Comparison of ENCODE assay signal across 22 cellular contexts in genomic region chr15:68224108-68224507, GRCh38. TPM values are rescaled to one million over a fixed set of nuclear protein-coding genes. Genes with fewer than 3 reads are reported as not detected.
DNase-seq lines count a peak whose midpoint lies in the region; ATAC-seq, FAIRE-seq and TF ChIP-seq lines count a peak whose summit lies in the region.
"Had no signal": no experiment of that assay in that cellular context is flagged by ENCODE, and none has a peak within 500 bp of the region (broad histone marks: within the 10 kb centered on the region; RNA-seq: fewer than 3 reads in every experiment).

No MANE protein-coding gene starts in this region.

- no peaks in the 10 kb centered on the region; the same call in 1 of the 2 replicates for H4K20me1 ChIP-seq in GM12878 (ENCODE audit: control insufficient read depth, insufficient read depth)

- no peaks in the 10 kb centered on the region for H3K27me3 Mint-ChIP-seq in activated naive CD8-positive, alpha-beta T cell treated with anti-CD3 and anti-CD28 coated beads, Interleukin-2, amount 10 ng/mL, durations not matched to agents 7 days and 5 days
- no peaks in the 10 kb centered on the region for H3K27me3 Mint-ChIP-seq in activated naive CD8-positive, alpha-beta T cell treated with anti-CD3 and anti-CD28 coated beads, Interleukin-2, amount 50 U/mL, for 24 hours
- H3K27me3 Mint-ChIP-seq in type B pancreatic cell: no peaks in the 10 kb centered on the region
- H3K27me3 Mint-ChIP-seq in activated T-helper 1 cell treated with anti-CD3 and anti-CD28 coated beads, Interleukin-12 subunit alpha, Interleukin-12 subunit beta, Interleukin-2, Interleukin-4 antibody, amounts not matched to agents 30 ng/mL and 10 ng/mL and 1 ng/mL, durations not matched to agents 14 hours and 24 hours and 36 hours (ENCODE audit: insufficient read depth): no peaks in the 10 kb centered on the region
- H3K27me3 Mint-ChIP-seq: CD8-positive, alpha-beta memory T cell had no signal

- no TSS peak for BruUV-seq in GM12878 (replicated peaks; lab: Mats Ljungman, UMichigan)

- no peaks in the 10 kb centered on the region for H3K27me3 ChIP-seq in GM12878 (replicated peaks in 1 of 2; ENCODE audit: control insufficient read depth in 2 of 2, insufficient read depth in 2 of 2, low read length in 1 of 2)
- no peaks in the 10 kb centered on the region for H3K27me3 ChIP-seq in right lobe of liver
- no peaks in the 10 kb centered on the region for H3K27me3 ChIP-seq in tibial nerve
- H3K27me3 ChIP-seq: SJCRH30 had no signal

- TF ChIP-seq EP300 in GM12878 (IDR thresholded peaks at IDR 0.05; ENCODE audit: borderline replicate concordance in 1 of 2, control insufficient read depth in 1 of 2, low read depth in 2 of 2, low read length in 2 of 2) (no peak), tibial nerve (IDR thresholded peaks at IDR 0.05) (no peak)

- WGBS in GM12878 (ENCODE audit: insufficient coverage, insufficient replicate concordance, low lambda C conversion rate, missing lambda C conversion rate): 68% methylated on average over 3 of the region's 3 CpGs
- WGBS in right lobe of liver (ENCODE audit: insufficient coverage, low coverage, low lambda C conversion rate, missing lambda C conversion rate): 37% methylated on average over 3 of the region's 3 CpGs
- 94 to 96% methylated on average over 3 of the region's 3 CpGs for WGBS in tibial nerve, 2 donors

- no peak for ATAC-seq in activated naive CD8-positive, alpha-beta T cell treated with anti-CD3 and anti-CD28 coated beads, Interleukin-2, amount 10 ng/mL, durations not matched to agents 7 days and 5 days (ENCODE audit: low read depth)
- ATAC-seq in activated naive CD8-positive, alpha-beta T cell treated with anti-CD3 and anti-CD28 coated beads, Interleukin-2, amount 50 U/mL, for 24 hours: no peak
- no peak for ATAC-seq in GM12878
- peak; percentile 51 to 77 (median 66) for ATAC-seq in right lobe of liver
- ATAC-seq: HCT116, K562 had no signal

- intact Hi-C loops in GM12878 (cut with micrococcal nuclease; ENCODE audit: unreplicated experiment): no loop called here
- intact Hi-C loops in right lobe of liver (cut with DNase I): no loop called here
- intact Hi-C loops in activated T-helper 1 cell treated with anti-CD3 and anti-CD28 coated beads, Interleukin-12 subunit alpha, Interleukin-12 subunit beta, Interleukin-2, Interleukin-4 antibody, amounts not matched to agents 30 ng/mL and 10 ng/mL and 1 ng/mL, durations not matched to agents 14 hours and 24 hours and 36 hours (cut with micrococcal nuclease): no loop called here

- no peak for TF ChIP-seq POLR2A in GM12878 (IDR thresholded peaks at IDR 0.05; ENCODE audit: low read depth, low read length)
- TF ChIP-seq POLR2A in right lobe of liver (IDR thresholded peaks at IDR 0.05): no peak
- no peak for TF ChIP-seq POLR2A in tibial nerve (IDR thresholded peaks at IDR 0.05)

- POLR2A ChIA-PET in activated naive CD8-positive, alpha-beta T cell treated with anti-CD3 and anti-CD28 coated beads, Interleukin-2, amount 10 ng/mL, durations not matched to agents 7 days and 5 days (lab: Charles Lee): interaction anchor here (0.7 to 2.4 kb wide), 5 partner anchors 14 to 139 kb away, joined by 3 to 5 read pairs (median 3); partner anchors contain the start of gene FEM1B
- POLR2A ChIA-PET in GM12878 (lab: Charles Lee): interaction anchor here (0.6 to 1.1 kb wide), 5 partner anchors 13 to 305 kb away, joined by 5 to 8 read pairs (median 5); partner anchors contain the start of gene PIAS1

- FAIRE-seq in GM12878 (lab: Jason Lieb, UNC): no peak
- FAIRE-seq: K562, RCC 7860 had no signal

- peaks cover 38% of the 10 kb centered on the region for H3K4me1 Mint-ChIP-seq in activated naive CD8-positive, alpha-beta T cell treated with anti-CD3 and anti-CD28 coated beads, Interleukin-2, amount 10 ng/mL, durations not matched to agents 7 days and 5 days
- peaks cover 39% of the 10 kb centered on the region for H3K4me1 Mint-ChIP-seq in activated naive CD8-positive, alpha-beta T cell treated with anti-CD3 and anti-CD28 coated beads, Interleukin-2, amount 50 U/mL, for 24 hours
- peaks cover 17% of the 10 kb centered on the region for H3K4me1 Mint-ChIP-seq in type B pancreatic cell (ENCODE audit: unreplicated experiment)
- H3K4me1 Mint-ChIP-seq in activated T-helper 1 cell treated with anti-CD3 and anti-CD28 coated beads, Interleukin-12 subunit alpha, Interleukin-12 subunit beta, Interleukin-2, Interleukin-4 antibody, amounts not matched to agents 30 ng/mL and 10 ng/mL and 1 ng/mL, durations not matched to agents 14 hours and 24 hours and 36 hours (ENCODE audit: low read depth): peaks cover 34% of the 10 kb centered on the region

- CTCF ChIA-PET in GM12878 (lab: Yijun Ruan, JAX): interaction anchor here (0.7 to 1.1 kb wide), 3 partner anchors 29 to 319 kb away, joined by 3 read pairs; no protein-coding TSS in a partner anchor

- peak overlapping the region; percentile 34 for H3K27ac Mint-ChIP-seq in activated naive CD8-positive, alpha-beta T cell treated with anti-CD3 and anti-CD28 coated beads, Interleukin-2, amount 10 ng/mL, durations not matched to agents 7 days and 5 days
- H3K27ac Mint-ChIP-seq in activated naive CD8-positive, alpha-beta T cell treated with anti-CD3 and anti-CD28 coated beads, Interleukin-2, amount 50 U/mL, for 24 hours: no peak overlapping the region
- no peak overlapping the region for H3K27ac Mint-ChIP-seq in type B pancreatic cell
- no peak overlapping the region for H3K27ac Mint-ChIP-seq in activated T-helper 1 cell treated with anti-CD3 and anti-CD28 coated beads, Interleukin-12 subunit alpha, Interleukin-12 subunit beta, Interleukin-2, Interleukin-4 antibody, amounts not matched to agents 30 ng/mL and 10 ng/mL and 1 ng/mL, durations not matched to agents 14 hours and 24 hours and 36 hours

- peaks cover 34% of the 10 kb centered on the region for H3K4me1 ChIP-seq in GM12878 (ENCODE audit: control insufficient read depth, insufficient read depth, low read length)
- H3K4me1 ChIP-seq in right lobe of liver: peaks cover 0 to 27% (median 5%) of the 10 kb centered on the region in 4 donors
- H3K4me1 ChIP-seq in tibial nerve: peaks cover 0 to 19% (median 10%) of the 10 kb centered on the region in 4 donors
- H3K4me1 ChIP-seq: SJCRH30 had no signal

- H3K4me3 ChIP-seq in GM12878: no peak overlapping the region
- no peak overlapping the region for H3K4me3 ChIP-seq in right lobe of liver
- no peak overlapping the region for H3K4me3 ChIP-seq in tibial nerve
- H3K4me3 ChIP-seq: K562, SJCRH30 had no signal

- peak overlapping the region; percentile 61 for H3K4me2 ChIP-seq in GM12878 (ENCODE audit: control insufficient read depth, insufficient read depth)

- H3K36me3 ChIP-seq in GM12878 (ENCODE audit: control insufficient read depth in 2 of 2, insufficient read depth in 2 of 2, low read length in 1 of 2) (peaks cover 3 to 4% of the 10 kb centered on the region in 2 experiments; a peak in 3 of 4 replicates), right lobe of liver (no peaks in the 10 kb centered on the region), tibial nerve (no peaks in the 10 kb centered on the region)

- H3K9me3 ChIP-seq in GM12878 (replicated peaks; ENCODE audit: control insufficient read depth, insufficient read depth, low read length): no peaks in the 10 kb centered on the region
- no peaks in the 10 kb centered on the region for H3K9me3 ChIP-seq in right lobe of liver
- H3K9me3 ChIP-seq in tibial nerve: no peaks in the 10 kb centered on the region
- H3K9me3 ChIP-seq: SJCRH30 had no signal

- RAD21 ChIA-PET in GM12878 (lab: Charles Lee; ENCODE audit: unreplicated experiment): interaction anchor here (0.6 kb wide), 1 partner anchor 496 kb away, joined by 3 read pairs; no protein-coding TSS in a partner anchor

- no peak for TF ChIP-seq CTCF in GM12878 (IDR thresholded peaks at IDR 0.05 in 2 of 3, conservative IDR thresholded peaks at IDR 0.05 in 1 of 3; ENCODE audit: control insufficient read depth in 2 of 3, extremely low read depth in 1 of 3, insufficient read depth in 1 of 3, low read depth in 3 of 3, low read length in 3 of 3)
- TF ChIP-seq CTCF in right lobe of liver (IDR thresholded peaks at IDR 0.05): no peak
- no peak for TF ChIP-seq CTCF in type B pancreatic cell (conservative IDR thresholded peaks at IDR 0.05)
- no peak for TF ChIP-seq CTCF in tibial nerve (IDR thresholded peaks at IDR 0.05)

- in situ Hi-C loops in GM12878 (cut with MboI): no loop called here

- no peak overlapping the region for H3K9ac ChIP-seq in GM12878 (ENCODE audit: control insufficient read depth, insufficient read depth, low read length)

- DNase-seq in activated naive CD8-positive, alpha-beta T cell treated with anti-CD3 and anti-CD28 coated beads, Interleukin-2, amount 10 ng/mL, durations not matched to agents 7 days and 5 days: no peak
- DNase-seq in activated naive CD8-positive, alpha-beta T cell treated with anti-CD3 and anti-CD28 coated beads, Interleukin-2, amount 50 U/mL, for 24 hours: no peak
- DNase-seq in GM12878 (ENCODE audit: low read depth, low spot score) (no peak), right lobe of liver (peak in 1 of 3 donors; percentile 73), type B pancreatic cell (ENCODE audit: extremely low spot score, unreplicated experiment) (peak; percentile 4), tibial nerve (ENCODE audit: low spot score in 2 of 2) (no peak), NAMALWA (ENCODE audit: low spot score) (no peak)
- no peak for DNase-seq in activated T-helper 1 cell treated with anti-CD3 and anti-CD28 coated beads, Interleukin-12 subunit alpha, Interleukin-12 subunit beta, Interleukin-2, Interleukin-4 antibody, amounts not matched to agents 30 ng/mL and 10 ng/mL and 1 ng/mL, durations not matched to agents 14 hours and 24 hours and 36 hours (ENCODE audit: low spot score)
- DNase-seq: 8988T; Calu3; CD8-positive, alpha-beta memory T cell; DMS153; GOT3; NCI-H1105; NCI-H146; NCI-H2029 treated with DMSO at 0.1 percent for 48 hours; OCI-M1; SJCRH30 had no signal

- peak overlapping the region; percentile 36 for H3K4me3 Mint-ChIP-seq in activated naive CD8-positive, alpha-beta T cell treated with anti-CD3 and anti-CD28 coated beads, Interleukin-2, amount 10 ng/mL, durations not matched to agents 7 days and 5 days
- no peak overlapping the region for H3K4me3 Mint-ChIP-seq in activated naive CD8-positive, alpha-beta T cell treated with anti-CD3 and anti-CD28 coated beads, Interleukin-2, amount 50 U/mL, for 24 hours
- H3K4me3 Mint-ChIP-seq in type B pancreatic cell: no peak overlapping the region
- H3K4me3 Mint-ChIP-seq in activated T-helper 1 cell treated with anti-CD3 and anti-CD28 coated beads, Interleukin-12 subunit alpha, Interleukin-12 subunit beta, Interleukin-2, Interleukin-4 antibody, amounts not matched to agents 30 ng/mL and 10 ng/mL and 1 ng/mL, durations not matched to agents 14 hours and 24 hours and 36 hours: no peak overlapping the region

- peaks cover 11% of the 10 kb centered on the region for H3K36me3 Mint-ChIP-seq in activated naive CD8-positive, alpha-beta T cell treated with anti-CD3 and anti-CD28 coated beads, Interleukin-2, amount 10 ng/mL, durations not matched to agents 7 days and 5 days
- peaks cover 32% of the 10 kb centered on the region for H3K36me3 Mint-ChIP-seq in activated naive CD8-positive, alpha-beta T cell treated with anti-CD3 and anti-CD28 coated beads, Interleukin-2, amount 50 U/mL, for 24 hours (ENCODE audit: low read depth)
- peaks cover 10% of the 10 kb centered on the region for H3K36me3 Mint-ChIP-seq in type B pancreatic cell
- peaks cover 19% of the 10 kb centered on the region for H3K36me3 Mint-ChIP-seq in activated T-helper 1 cell treated with anti-CD3 and anti-CD28 coated beads, Interleukin-12 subunit alpha, Interleukin-12 subunit beta, Interleukin-2, Interleukin-4 antibody, amounts not matched to agents 30 ng/mL and 10 ng/mL and 1 ng/mL, durations not matched to agents 14 hours and 24 hours and 36 hours (ENCODE audit: low read depth)
- H3K36me3 Mint-ChIP-seq: CD8-positive, alpha-beta memory T cell had no signal

- TF ChIP-seq RAD21 in GM12878 (IDR thresholded peaks at IDR 0.05; ENCODE audit: insufficient read depth, low read depth, low read length): no peak

- SMC1A ChIA-PET in GM12878 (lab: Charles Lee; ENCODE audit: uncharacterized antibody, unreplicated experiment): no interaction called here

- no peak overlapping the region for H2AFZ ChIP-seq in GM12878 (ENCODE audit: control insufficient read depth, low read depth, low read length)

- H3K79me2 ChIP-seq in GM12878 (ENCODE audit: control insufficient read depth, insufficient read depth, low read length): peaks cover 74% of the 10 kb centered on the region

- H3K27ac ChIP-seq in GM12878 (ENCODE audit: control insufficient read depth, insufficient read depth): no peak overlapping the region
- peak overlapping the region in 1 of 3 donors; percentile 31 for H3K27ac ChIP-seq in right lobe of liver
- H3K27ac ChIP-seq in tibial nerve: no peak overlapping the region
- H3K27ac ChIP-seq: C4-2B, SJCRH30 had no signal

- no peaks in the 10 kb centered on the region for H3K9me3 Mint-ChIP-seq in activated naive CD8-positive, alpha-beta T cell treated with anti-CD3 and anti-CD28 coated beads, Interleukin-2, amount 10 ng/mL, durations not matched to agents 7 days and 5 days
- no peaks in the 10 kb centered on the region for H3K9me3 Mint-ChIP-seq in activated naive CD8-positive, alpha-beta T cell treated with anti-CD3 and anti-CD28 coated beads, Interleukin-2, amount 50 U/mL, for 24 hours
- H3K9me3 Mint-ChIP-seq in type B pancreatic cell: no peaks in the 10 kb centered on the region
- H3K9me3 Mint-ChIP-seq in activated T-helper 1 cell treated with anti-CD3 and anti-CD28 coated beads, Interleukin-12 subunit alpha, Interleukin-12 subunit beta, Interleukin-2, Interleukin-4 antibody, amounts not matched to agents 30 ng/mL and 10 ng/mL and 1 ng/mL, durations not matched to agents 14 hours and 24 hours and 36 hours: no peaks in the 10 kb centered on the region
- H3K9me3 Mint-ChIP-seq: CD8-positive, alpha-beta memory T cell had no signal

RNA-seq across cellular contexts. Expression of gene CLN6, which starts 5.4 kb away (rescaled TPM):
- total RNA-seq in activated naive CD8-positive, alpha-beta T cell treated with anti-CD3 and anti-CD28 coated beads, Interleukin-2, amount 10 ng/mL, durations not matched to agents 7 days and 5 days: 10 to 100 TPM; 38.4 to 42.1 TPM
- 93.0 and 108 TPM in 2 replicates for total RNA-seq in GM12878 (2013; cell fraction: nucleolus; rRNA removed)
- total RNA-seq in GM12878 (2014; rRNA removed) (31.1 and 37.1 TPM in 2 replicates), GM12878 (2014; rRNA removed; fragmentation: Illumina TruSeq; extraction: Trizol) (27.3 and 29.4 TPM in 2 replicates), GM12878 (2021) (63.5 and 63.7 TPM in 2 replicates), right lobe of liver (10 to 100 TPM; 10.7 to 24.3 (median 15.2) TPM), type B pancreatic cell (ENCODE audit: low replicate concordance) (29.5 and 43.0 TPM in 2 replicates), tibial nerve (10 to 100 TPM; 10.0 to 28.8 (median 16.3) TPM)
- polyA plus RNA-seq in GM12878 (2011; ENCODE audit: low read depth): 17.2 TPM
- polyA plus RNA-seq in GM12878 (2011; rRNA removed) (21.0 and 53.8 TPM in 2 replicates), GM12878 (2014; fragmentation: Illumina TruSeq; extraction: Trizol) (40.5 and 52.1 TPM in 2 replicates), GM12878 (2014; fragmentation: Nextera tagmentation; extraction: Ambion mirVana) (1 to 10 TPM in 1 of 2 experiments, under 1 TPM in 1; 0.74 to 1.4 TPM), GM12878 (2014; rRNA removed) (69.0 and 72.0 TPM in 2 replicates), GM12878 (2016; fragmentation: Nextera tagmentation; extraction: Ambion mirVana) (10 to 100 TPM; 16.3 to 19.6 TPM)
- polyA plus RNA-seq in GM12878 (2011; cell fraction: cytosol; rRNA removed): 68.3 and 86.8 TPM in 2 replicates
- polyA plus RNA-seq in GM12878 (2011; cell fraction: nucleus; rRNA removed): 59.7 and 73.1 TPM in 2 replicates
- 30.2 and 31.2 TPM in 2 replicates for polyA plus RNA-seq in GM12878 (2012)
- 127 and 131 TPM in 2 replicates for polyA minus RNA-seq in GM12878 (2011; rRNA and poly(A)+ RNA removed)
- polyA minus RNA-seq in GM12878 (2011; cell fraction: cytosol; rRNA and poly(A)+ RNA removed): 34.1 and 34.6 TPM in 2 replicates
- polyA minus RNA-seq in GM12878 (2011; cell fraction: nucleus; rRNA and poly(A)+ RNA removed): 28.4 and 72.4 TPM in 2 replicates
- 95.3 and 98.3 TPM in 2 replicates for total RNA-seq in activated T-helper 1 cell treated with anti-CD3 and anti-CD28 coated beads, Interleukin-12 subunit alpha, Interleukin-12 subunit beta, Interleukin-2, Interleukin-4 antibody, amounts not matched to agents 30 ng/mL and 10 ng/mL and 1 ng/mL, durations not matched to agents 14 hours and 24 hours and 36 hours

RNA-seq across cellular contexts. Expression of gene CALML4, which starts 19.0 kb away (rescaled TPM):
- total RNA-seq in activated naive CD8-positive, alpha-beta T cell treated with anti-CD3 and anti-CD28 coated beads, Interleukin-2, amount 10 ng/mL, durations not matched to agents 7 days and 5 days: 10 to 100 TPM; 10.3 to 12.2 TPM
- total RNA-seq in GM12878 (2013; cell fraction: nucleolus; rRNA removed): 21.2 and 21.8 TPM in 2 replicates
- total RNA-seq in GM12878 (2014; rRNA removed) (5.5 TPM in 2 replicates), GM12878 (2014; rRNA removed; fragmentation: Illumina TruSeq; extraction: Trizol) (10.3 and 10.4 TPM in 2 replicates), GM12878 (2021) (4.0 and 4.8 TPM in 2 replicates), right lobe of liver (1 to 10 TPM; 3.3 to 9.8 (median 6.1) TPM), type B pancreatic cell (ENCODE audit: low replicate concordance) (8.9 and 9.4 TPM in 2 replicates), tibial nerve (10 to 100 TPM in 3 of 4 donors, 1 to 10 TPM in 1; 7.5 to 27.1 (median 13.6) TPM)
- 3.4 TPM for polyA plus RNA-seq in GM12878 (2011; ENCODE audit: low read depth)
- polyA plus RNA-seq in GM12878 (2011; rRNA removed) (5.2 and 9.0 TPM in 2 replicates), GM12878 (2014; fragmentation: Illumina TruSeq; extraction: Trizol) (15.9 and 18.1 TPM in 2 replicates), GM12878 (2014; fragmentation: Nextera tagmentation; extraction: Ambion mirVana) (1 to 10 TPM; 1.7 to 4.0 TPM), GM12878 (2014; rRNA removed) (11.5 and 12.2 TPM in 2 replicates), GM12878 (2016; fragmentation: Nextera tagmentation; extraction: Ambion mirVana) (1 to 10 TPM; 3.6 to 4.9 TPM)
- polyA plus RNA-seq in GM12878 (2011; cell fraction: cytosol; rRNA removed): 0.66 and 1.0 TPM in 2 replicates
- 8.3 and 14.5 TPM in 2 replicates for polyA plus RNA-seq in GM12878 (2011; cell fraction: nucleus; rRNA removed)
- polyA plus RNA-seq in GM12878 (2012): 2.9 and 6.9 TPM in 2 replicates
- 0.98 and 1.6 TPM in 2 replicates for polyA minus RNA-seq in GM12878 (2011; rRNA and poly(A)+ RNA removed)
- polyA minus RNA-seq in GM12878 (2011; cell fraction: cytosol; rRNA and poly(A)+ RNA removed): not detected in 2 replicates
- 1.5 and 5.4 TPM in 2 replicates for polyA minus RNA-seq in GM12878 (2011; cell fraction: nucleus; rRNA and poly(A)+ RNA removed)
- 12.1 and 13.1 TPM in 2 replicates for total RNA-seq in activated T-helper 1 cell treated with anti-CD3 and anti-CD28 coated beads, Interleukin-12 subunit alpha, Interleukin-12 subunit beta, Interleukin-2, Interleukin-4 antibody, amounts not matched to agents 30 ng/mL and 10 ng/mL and 1 ng/mL, durations not matched to agents 14 hours and 24 hours and 36 hours

RNA-seq across cellular contexts. Expression of gene FEM1B, which starts 53.4 kb away (rescaled TPM):
- total RNA-seq in activated naive CD8-positive, alpha-beta T cell treated with anti-CD3 and anti-CD28 coated beads, Interleukin-2, amount 10 ng/mL, durations not matched to agents 7 days and 5 days: 10 to 100 TPM; 51.9 to 54.0 TPM
- 45.1 and 48.9 TPM in 2 replicates for total RNA-seq in GM12878 (2013; cell fraction: nucleolus; rRNA removed)
- total RNA-seq in GM12878 (2014; rRNA removed): 27.0 and 29.0 TPM in 2 replicates
- total RNA-seq in GM12878 (2014; rRNA removed; fragmentation: Illumina TruSeq; extraction: Trizol): 29.0 and 31.4 TPM in 2 replicates
- 34.1 and 36.4 TPM in 2 replicates for total RNA-seq in GM12878 (2021)
- 7.7 TPM for polyA plus RNA-seq in GM12878 (2011; ENCODE audit: low read depth)
- 49.4 and 61.1 TPM in 2 replicates for polyA plus RNA-seq in GM12878 (2011; rRNA removed)
- 34.1 and 36.7 TPM in 2 replicates for polyA plus RNA-seq in GM12878 (2011; cell fraction: cytosol; rRNA removed)
- 22.9 and 30.8 TPM in 2 replicates for polyA plus RNA-seq in GM12878 (2011; cell fraction: nucleus; rRNA removed)
- 12.4 and 13.7 TPM in 2 replicates for polyA plus RNA-seq in GM12878 (2012)
- polyA plus RNA-seq in GM12878 (2014; fragmentation: Illumina TruSeq; extraction: Trizol): 20.2 and 24.7 TPM in 2 replicates
- polyA plus RNA-seq in GM12878 (2014; fragmentation: Nextera tagmentation; extraction: Ambion mirVana): 1 to 10 TPM; 5.5 to 5.7 TPM
- 12.2 and 16.3 TPM in 2 replicates for polyA plus RNA-seq in GM12878 (2014; rRNA removed)
- polyA plus RNA-seq in GM12878 (2016; fragmentation: Nextera tagmentation; extraction: Ambion mirVana): 10 to 100 TPM; 14.4 to 14.6 TPM
- 171 and 274 TPM in 2 replicates for polyA minus RNA-seq in GM12878 (2011; rRNA and poly(A)+ RNA removed)
- polyA minus RNA-seq in GM12878 (2011; cell fraction: cytosol; rRNA and poly(A)+ RNA removed): 61.7 and 81.0 TPM in 2 replicates
- polyA minus RNA-seq in GM12878 (2011; cell fraction: nucleus; rRNA and poly(A)+ RNA removed): 28.7 and 36.5 TPM in 2 replicates
- total RNA-seq in right lobe of liver: 10 to 100 TPM; 17.7 to 28.3 (median 23.1) TPM
- 54.2 and 63.1 TPM in 2 replicates for total RNA-seq in type B pancreatic cell (ENCODE audit: low replicate concordance)
- 10 to 100 TPM; 39.0 to 47.6 (median 39.9) TPM for total RNA-seq in tibial nerve
- total RNA-seq in activated T-helper 1 cell treated with anti-CD3 and anti-CD28 coated beads, Interleukin-12 subunit alpha, Interleukin-12 subunit beta, Interleukin-2, Interleukin-4 antibody, amounts not matched to agents 30 ng/mL and 10 ng/mL and 1 ng/mL, durations not matched to agents 14 hours and 24 hours and 36 hours: 42.8 and 49.4 TPM in 2 replicates

Comparison
In these comparisons a context has a peak if more than half of its experiments do, and no peak if none do; other contexts are left out.
1. ATAC-seq: peak in right lobe of liver (4 of 4); none in activated naive CD8-positive, alpha-beta T cell treated with anti-CD3 and anti-CD28 coated beads, Interleukin-2, amount 10 ng/mL, durations not matched to agents 7 days and 5 days (single experiment), activated naive CD8-positive, alpha-beta T cell treated with anti-CD3 and anti-CD28 coated beads, Interleukin-2, amount 50 U/mL, for 24 hours (single experiment) and GM12878 (single experiment).